ENCODE assay signal across 8 cellular contexts in genomic region chr1:45009956-45010854, GRCh38. TPM values are rescaled to one million over a fixed set of nuclear protein-coding genes. Genes with fewer than 3 reads are reported as not detected.
DNase-seq lines count a peak whose midpoint lies in the region; ATAC-seq and TF ChIP-seq lines count a peak whose summit lies in the region.

No MANE protein-coding gene starts in this region.

- peak; percentile 54 for DNase-seq in GM03348 (ENCODE audit: low spot score)
- peak; percentile 41 for DNase-seq in NCI-H2107 treated with DMSO at 0.1 percent for 48 hours (lab: John Stamatoyannopoulos, UW; ENCODE audit: unreplicated experiment)
- peak; percentile 25 for DNase-seq in activated effector memory CD4-positive, alpha-beta T cell treated with Interleukin-2 at 50 U/mL for 16 hours
- DNase-seq in left ventricle myocardium superior = peak; percentile 47
- no peak for DNase-seq in retinal pigment epithelial cell (ENCODE audit: low read depth)

- peak; percentile 7 for TF ChIP-seq CTCF in retinal pigment epithelial cell (conservative IDR thresholded peaks at IDR 0.05; ENCODE audit: low read depth, low read length)

- peak overlapping the region; percentile 71 for H3K4me3 ChIP-seq in retinal pigment epithelial cell (ENCODE audit: low read length)

- intact Hi-C loops in left ventricle myocardium superior (cut with micrococcal nuclease) = loop anchor here (10.0 kb wide), 1 partner anchor 485 kb away; the partner anchor contains the start of gene TESK2

- ATAC-seq in left ventricle myocardium superior (no peak), HG03521 (IDR thresholded peaks at IDR 0.05; ENCODE audit: unreplicated experiment) (no peak), HG03439 (IDR thresholded peaks at IDR 0.05; ENCODE audit: unreplicated experiment) (no peak), GM19324 (IDR thresholded peaks at IDR 0.05; ENCODE audit: low FRiP score, unreplicated experiment) (no peak)

RNA-seq across cellular contexts. Expression of gene HECTD3, which starts 0.9 kb away (rescaled TPM):
- 23.7 TPM for total RNA-seq in left ventricle myocardium superior

RNA-seq across cellular contexts. Expression of gene UROD, which starts 1.8 kb away (rescaled TPM):
- 84.8 TPM for total RNA-seq in left ventricle myocardium superior

RNA-seq across cellular contexts. Expression of gene EIF2B3, which starts 23.8 kb away (rescaled TPM):
- total RNA-seq in left ventricle myocardium superior = 41.5 TPM
